10 cellular contexts compared by ENCODE assay signal in the genomic region with DNA sequence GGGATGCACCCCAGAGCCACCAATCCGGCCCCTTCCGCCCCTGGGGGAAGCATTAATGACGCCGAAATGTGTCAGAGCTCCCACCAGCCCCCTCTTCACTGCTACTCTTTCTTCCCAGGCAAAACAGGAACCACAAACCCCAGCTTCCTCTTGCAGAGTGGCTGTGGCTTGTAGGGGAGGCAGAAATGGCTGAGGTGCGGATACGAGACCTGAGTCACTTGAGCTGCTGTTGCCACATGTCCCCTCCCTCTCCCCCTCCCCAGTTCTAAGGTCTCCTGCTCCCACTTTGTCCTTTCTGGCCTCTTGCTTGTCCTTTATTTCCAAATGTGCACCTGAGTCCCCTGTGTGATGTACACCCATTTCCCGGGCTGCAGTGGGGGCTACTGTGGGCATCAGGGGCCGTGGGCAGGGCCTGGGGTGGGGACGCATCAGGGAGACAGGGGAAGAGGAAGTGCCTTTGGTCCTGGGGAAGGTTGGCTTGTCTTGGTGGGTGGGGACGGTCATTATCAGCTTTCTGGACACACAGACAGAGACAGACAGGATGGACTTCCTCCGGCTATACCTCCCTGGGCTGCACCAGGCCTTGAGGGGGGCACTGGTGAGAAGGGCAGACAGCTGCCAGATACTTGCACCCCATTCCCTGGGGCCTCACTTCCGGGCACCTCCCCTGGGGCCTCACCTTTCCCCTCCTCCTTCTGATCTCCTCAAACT. TPM values are rescaled to one million over a fixed set of nuclear protein-coding genes. Genes with fewer than 3 reads are reported as not detected.
DNase-seq lines count a peak whose midpoint lies in the region; ATAC-seq and TF ChIP-seq lines count a peak whose summit lies in the region.
"Had no signal": no experiment of that assay in that cellular context is flagged by ENCODE, and none has a peak within 500 bp of the region (broad histone marks: within the 10 kb centered on the region; RNA-seq: fewer than 3 reads in every experiment).

A gene with protein sequence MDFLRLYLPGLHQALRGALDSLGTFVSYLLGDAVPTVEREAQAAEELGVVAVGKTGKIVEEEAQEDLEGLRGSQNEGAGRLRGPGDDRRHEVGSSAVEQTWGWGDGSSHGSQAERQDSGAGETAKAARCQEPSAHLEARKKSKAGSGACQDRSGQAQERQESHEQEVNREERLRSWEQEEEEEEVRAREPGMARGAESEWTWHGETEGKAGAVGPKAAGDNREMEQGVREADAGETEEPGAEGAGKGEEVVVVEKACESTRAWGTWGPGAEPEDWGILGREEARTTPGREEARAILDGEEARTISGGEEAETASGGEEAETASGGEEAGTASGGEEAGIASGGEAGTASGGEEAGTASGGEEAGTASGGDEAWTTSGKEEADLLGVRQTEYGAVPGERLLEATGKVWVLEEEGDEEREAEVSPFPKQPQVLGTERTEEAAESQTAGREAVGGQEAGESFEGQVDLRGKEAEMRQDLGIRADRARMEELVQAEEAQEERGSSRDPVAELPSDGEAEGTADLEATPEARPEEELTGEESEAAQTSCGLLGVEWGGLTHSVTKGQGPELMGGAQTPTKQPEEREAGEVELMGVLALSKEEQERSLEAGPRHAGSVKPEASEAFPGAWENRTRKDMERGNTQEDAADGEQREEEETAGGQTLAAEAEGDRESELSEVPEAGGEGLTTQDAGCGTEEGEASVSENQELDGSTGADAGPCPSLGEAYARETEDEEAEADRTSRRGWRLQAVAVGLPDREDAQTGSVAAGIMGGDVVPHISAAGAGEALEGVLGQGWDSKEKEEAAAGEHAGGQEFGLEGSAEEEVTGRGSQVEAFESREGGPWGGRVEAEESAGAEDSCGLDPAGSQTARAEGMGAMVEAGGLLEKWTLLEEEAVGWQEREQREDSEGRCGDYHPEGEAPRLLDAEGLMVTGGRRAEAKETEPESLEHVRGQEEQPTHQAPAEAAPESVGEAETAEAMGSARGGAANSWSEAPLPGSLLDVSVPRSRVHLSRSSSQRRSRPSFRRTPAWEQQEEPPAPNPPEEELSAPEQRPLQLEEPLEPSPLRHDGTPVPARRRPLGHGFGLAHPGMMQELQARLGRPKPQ (plus strand): TSS at position 503 of the 711 bp plus-strand sequence. CDS start 39 bp downstream, at position 542.

- no peaks in the 10 kb centered on the region for H3K9me3 Mint-ChIP-seq in neural crest cell

- peaks cover 0 to 16% (median 8%) of the 10 kb centered on the region in 4 donors for H3K4me1 ChIP-seq in tibial artery

- peaks cover 0 to 8% (median 0%) of the 10 kb centered on the region in 3 donors for H3K36me3 ChIP-seq in tibial artery

- peak; percentile 83 for DNase-seq in GM12864 (ENCODE audit: low read depth)
- DNase-seq in T-helper 2 cell: peak; percentile 50 to 99 (median 81)
- DNase-seq in activated naive CD8-positive, alpha-beta T cell treated with anti-CD3 and anti-CD28 coated beads, Interleukin-2, amount 50 U/mL, for 16 hours (ENCODE audit: low read depth, low spot score): peak; percentile 66
- no peak for DNase-seq in neural crest cell (ENCODE audit: low read depth, low spot score)
- DNase-seq in tibial artery: peak in 1 of 2 donors; percentile 44
- DNase-seq in kidney tubule cell (ENCODE audit: low spot score): no peak

- TF ChIP-seq CTCF in GM12864 (IDR thresholded peaks at IDR 0.05; ENCODE audit: low read depth, low read length, missing control alignments) (no peak), neural crest cell (conservative IDR thresholded peaks at IDR 0.05) (no peak), tibial artery (IDR thresholded peaks at IDR 0.05) (no peak)

- no peaks in the 10 kb centered on the region for H3K9me3 ChIP-seq in tibial artery

- no peak within 1 kb of the TSS for H3K27ac ChIP-seq in tibial artery

- peaks cover 14% of the 10 kb centered on the region for H3K4me1 Mint-ChIP-seq in neural crest cell

- ATAC-seq in HG02973 (IDR thresholded peaks at IDR 0.05; ENCODE audit: unreplicated experiment) (peak; percentile 42), HG03457 (IDR thresholded peaks at IDR 0.05; ENCODE audit: unreplicated experiment) (no peak)
- ATAC-seq: HCT116 had no signal

- intact Hi-C loops in tibial artery (cut with DNase I; ENCODE audit: low total_unique reads): loop anchor here (10.0 kb wide), 1 partner anchor 279 kb away; the partner anchor contains the start of gene XPO6

- H3K4me3 Mint-ChIP-seq in neural crest cell: peak within 1 kb of the TSS; percentile 56

- H3K27me3 Mint-ChIP-seq in neural crest cell (ENCODE audit: low read depth): no peaks in the 10 kb centered on the region

- H3K27ac Mint-ChIP-seq in neural crest cell (ENCODE audit: unreplicated experiment): peak within 1 kb of the TSS; percentile 64

- H3K27me3 ChIP-seq in tibial artery: peaks cover 0 to 2% of the 10 kb centered on the region in 2 donors

- peak within 1 kb of the TSS; percentile 34 for H3K4me3 ChIP-seq in GM12864 (ENCODE audit: low read depth, low read length)
- peak within 1 kb of the TSS; percentile 12 to 27 for H3K4me3 ChIP-seq in tibial artery

- no peaks in the 10 kb centered on the region for H3K36me3 Mint-ChIP-seq in neural crest cell (ENCODE audit: low read depth)

RNA-seq across cellular contexts. Expression of the gene that starts here (rescaled TPM):
- total RNA-seq in neural crest cell: 0.14 TPM in 1 of 2 replicates, not detected in the other
- total RNA-seq: fibroblast of villous mesenchyme had no signal

Comparison
In these comparisons a context has a peak if more than half of its experiments do, and no peak if none do; other contexts are left out.
1. DNase-seq: peak in GM12864 (single experiment), T-helper 2 cell (5 of 5) and activated naive CD8-positive, alpha-beta T cell treated with anti-CD3 and anti-CD28 coated beads, Interleukin-2, amount 50 U/mL, for 16 hours (single experiment); none in neural crest cell (single experiment) and kidney tubule cell (single experiment).